In genomic region chr10:87827681-87828080, GRCh38 we compare ENCODE assay signal across 31 cellular contexts. TPM values are rescaled to one million over a fixed set of nuclear protein-coding genes. Genes with fewer than 3 reads are reported as not detected.
"Had no signal": no experiment of that assay in that cellular context is flagged by ENCODE, and none has a peak within 500 bp of the region (broad histone marks: within the 10 kb centered on the region; RNA-seq: fewer than 3 reads in every experiment).

No MANE protein-coding gene starts in this region.

- H3K4me3 Mint-ChIP-seq: mesothelial cell of epicardium; naive B cell; natural killer cell treated with Interleukin-12 subunit alpha and Interleukin-12 subunit beta and Interleukin-15 and Interleukin-18, amount 100 ng/mL, for 72 hours; neural crest cell; type B pancreatic cell had no signal

- H3K27ac ChIP-seq: coronary artery, esophagus squamous epithelium, heart right ventricle, left lung, neutrophil, prostate gland, right atrium auricular region, stomach, testis, tibial artery had no signal

- H3K4me3 ChIP-seq: coronary artery, esophagus squamous epithelium, heart right ventricle, left lung, mucosa of descending colon, prostate gland, right atrium auricular region, smooth muscle cell, stomach, testis, tibial artery had no signal

- H3K36me3 ChIP-seq: esophagus squamous epithelium, heart right ventricle, left lung, neutrophil, prostate gland, right atrium auricular region, stomach, tibial artery had no signal

- DNase-seq: dermis blood vessel endothelial cell; effector memory CD4-positive, alpha-beta T cell; erythroblast; esophagus squamous epithelium; foreskin melanocyte; glutamatergic neuron; heart right ventricle; hippocampal formation; left cardiac atrium; left lung; mesenchymal stem cell; mucosa of descending colon; naive B cell; stimulated activated CD4-positive, alpha-beta T cell treated with anti-CD3 and anti-CD28 coated beads, Interleukin-12 subunit alpha, Interleukin-12 subunit beta, amount 100 ng/mL, for 4 hours; stimulated activated CD4-positive, alpha-beta T cell treated with anti-CD3 and anti-CD28 coated beads, Interleukin-1b, Interleukin-23, amount 100 ng/mL, for 48 hours; stimulated activated CD4-positive, alpha-beta T cell treated with anti-CD3 and anti-CD28 coated beads, Interleukin-4, amount 100 ng/mL, for 1 hour; stimulated activated CD8-positive, alpha-beta memory T cell treated with anti-CD3 and anti-CD28 coated beads, Interleukin-4, amount 100 ng/mL, for 48 hours; stimulated activated naive CD4-positive, alpha-beta T cell treated with Interleukin-2 at 50 U/mL for 16 hours; stomach; testis; tibial artery had no signal

- H3K9me3 Mint-ChIP-seq: naive B cell; natural killer cell treated with Interleukin-12 subunit alpha and Interleukin-12 subunit beta and Interleukin-15 and Interleukin-18, amount 100 ng/mL, for 72 hours; type B pancreatic cell had no signal

- H3K27ac Mint-ChIP-seq: mesothelial cell of epicardium; natural killer cell treated with Interleukin-12 subunit alpha and Interleukin-12 subunit beta and Interleukin-15 and Interleukin-18, amount 100 ng/mL, for 72 hours; type B pancreatic cell had no signal

- H3K4me1 ChIP-seq: esophagus squamous epithelium, left lung, prostate gland, stomach, testis, tibial artery had no signal

- H3K36me3 Mint-ChIP-seq: mesothelial cell of epicardium; naive B cell; natural killer cell treated with Interleukin-12 subunit alpha and Interleukin-12 subunit beta and Interleukin-15 and Interleukin-18, amount 100 ng/mL, for 72 hours; type B pancreatic cell had no signal

- H3K9me3 ChIP-seq: esophagus squamous epithelium, heart right ventricle, left lung, mucosa of descending colon, neutrophil, prostate gland, right atrium auricular region, stomach, testis, tibial artery had no signal

- H3K27me3 ChIP-seq: esophagus squamous epithelium, heart right ventricle, left lung, neutrophil, right atrium auricular region, stomach, testis, tibial artery had no signal

- ATAC-seq: heart right ventricle, left cardiac atrium, left lung, mucosa of descending colon, sciatic nerve had no signal

- H3K4me1 Mint-ChIP-seq: mesothelial cell of epicardium, naive B cell, neural crest cell had no signal

- H3K27me3 Mint-ChIP-seq: naive B cell; natural killer cell treated with Interleukin-12 subunit alpha and Interleukin-12 subunit beta and Interleukin-15 and Interleukin-18, amount 100 ng/mL, for 72 hours; type B pancreatic cell had no signal

RNA-seq across cellular contexts. Expression of gene KLLN, which starts 35.7 kb away (rescaled TPM):
- polyA plus RNA-seq: smooth muscle cell had no signal
